1 cellular context compared by ENCODE assay signal in genomic region chrX:114582698-114583395, GRCh38.
A peak's percentile ranks its signal among the peaks of the same experiment; 100 is the strongest.
TF ChIP-seq lines count a peak whose summit lies in the region.

No MANE protein-coding gene starts in this region.

TF ChIP-seq in H1, 55 proteins besides CTCF, POLR2A, EP300 and RAD21 (continued from another document):
- no peak for TF ChIP-seq ATF2 (IDR thresholded peaks at IDR 0.05; ENCODE audit: low read length)
- no peak for TF ChIP-seq RBBP5 (IDR thresholded peaks at IDR 0.05; ENCODE audit: borderline replicate concordance, low read depth, low read length)
- TF ChIP-seq SIX5 (IDR thresholded peaks at IDR 0.05; ENCODE audit: low read depth, low read length) = no peak
- TF ChIP-seq E2F6 (IDR thresholded peaks at IDR 0.05) = peak; percentile 37; the same call in 1 of the 2 replicates
- TF ChIP-seq SUZ12 (IDR thresholded peaks at IDR 0.05; ENCODE audit: low read length) = peak; percentile 65; the same call in 1 of the 2 replicates
- TF ChIP-seq ASH2L (IDR thresholded peaks at IDR 0.05; ENCODE audit: low read length) = peak; percentile 9
- TF ChIP-seq MAFK (IDR thresholded peaks at IDR 0.05; ENCODE audit: low read depth, low read length) = no peak
- no peak for TF ChIP-seq TAF7 (optimal IDR thresholded peaks at IDR 0.05; ENCODE audit: borderline replicate concordance, low read depth, low read length)
- no peak for TF ChIP-seq HDAC6 (IDR thresholded peaks at IDR 0.05; ENCODE audit: low read depth, low read length)
